8 cellular contexts compared by ENCODE assay signal in the genomic region with DNA sequence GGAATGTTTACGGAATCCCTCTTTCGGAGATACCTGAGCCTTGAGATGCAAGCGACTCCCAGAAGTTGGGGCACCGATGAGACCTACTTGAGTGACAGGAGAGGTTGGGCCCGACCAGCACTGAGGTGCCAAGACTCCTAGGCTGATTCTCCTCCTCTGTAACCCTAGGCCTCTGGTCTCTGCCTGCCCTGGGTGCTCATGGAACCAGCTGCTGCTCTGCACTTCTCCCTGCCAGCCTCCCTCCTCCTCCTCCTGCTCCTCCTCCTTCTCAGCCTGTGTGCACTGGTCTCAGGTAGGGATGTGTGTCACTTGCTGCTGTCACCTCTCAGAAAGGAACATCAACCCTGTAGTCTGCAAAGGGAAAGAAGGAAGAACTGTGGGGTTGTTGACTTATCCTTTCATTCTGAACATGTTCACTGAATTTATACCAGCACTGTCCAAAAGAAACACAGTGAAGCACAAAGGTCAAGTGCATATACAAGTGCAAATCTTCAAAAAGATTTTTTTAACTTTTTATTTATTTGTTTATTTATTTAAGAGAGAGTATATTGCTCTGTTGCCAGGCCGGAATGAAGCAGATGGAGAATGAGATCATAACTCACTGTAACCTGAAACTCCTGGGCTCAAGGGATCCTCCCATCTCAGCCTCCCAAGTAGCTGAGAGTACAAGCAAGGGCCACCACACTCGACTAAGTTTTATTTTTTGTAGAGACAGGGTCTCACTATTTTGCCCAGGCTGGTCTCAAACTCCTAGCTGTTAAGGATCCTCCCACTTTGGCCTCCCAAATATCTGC. TPM values are rescaled to one million over a fixed set of nuclear protein-coding genes. Genes with fewer than 3 reads are reported as not detected.
DNase-seq lines count a peak whose midpoint lies in the region; ATAC-seq and TF ChIP-seq lines count a peak whose summit lies in the region.

No MANE protein-coding gene starts in this region.

- peaks cover 6% of the 10 kb centered on the region for H3K4me1 ChIP-seq in A673 (ENCODE audit: insufficient read depth, low read length, poor library complexity, severe bottlenecking)

- POLR2A ChIA-PET in A673 (lab: Charles Lee; ENCODE audit: low non-redundant PET): no interaction called here

- TF ChIP-seq CTCF in A673 (conservative IDR thresholded peaks at IDR 0.05; ENCODE audit: low read depth, low read length): no peak
- no peak for TF ChIP-seq CTCF in GM12875 (IDR thresholded peaks at IDR 0.05; ENCODE audit: borderline replicate concordance, insufficient read depth, low read depth, low read length)

- H3K36me3 ChIP-seq in A673 (ENCODE audit: insufficient read depth, low read length, poor library complexity, severe bottlenecking): no peaks in the 10 kb centered on the region

- ATAC-seq in HG02588 (IDR thresholded peaks at IDR 0.05; ENCODE audit: unreplicated experiment) (no peak), GM21360 (IDR thresholded peaks at IDR 0.05; ENCODE audit: unreplicated experiment) (no peak)

- H3K27ac ChIP-seq in A673 (ENCODE audit: low read depth, low read length, poor library complexity, severe bottlenecking): peak overlapping the region; percentile 76

- no peaks in the 10 kb centered on the region for H3K9me3 ChIP-seq in A673 (ENCODE audit: low read depth, low read length, poor library complexity, severe bottlenecking)

- intact Hi-C loops in A673 (cut with micrococcal nuclease; ENCODE audit: unreplicated experiment): no loop called here

- CTCF ChIA-PET in A673 (lab: Charles Lee): no interaction called here

- H3K4me3 ChIP-seq in A673 (ENCODE audit: low read depth, low read length, poor library complexity, severe bottlenecking): peak overlapping the region; percentile 71
- H3K4me3 ChIP-seq in GM12875 (ENCODE audit: low read depth, low read length): peak overlapping the region; percentile 65

- DNase-seq in A673 (ENCODE audit: low spot score) (peak; percentile 41), NCI-H510A (lab: John Stamatoyannopoulos, UW) (peak; percentile 40), astrocyte of the hippocampus (ENCODE audit: low read depth, low spot score) (peak; percentile 46), iPS-NIHi7 (ENCODE audit: extremely low spot score) (peak; percentile 19), smooth muscle cell of the brain vasculature (ENCODE audit: low read depth, low spot score) (peak; percentile 66)

- H3K27me3 ChIP-seq in A673 (replicated peaks; ENCODE audit: insufficient read depth, low read depth, low read length, poor library complexity): no peaks in the 10 kb centered on the region

- BruUV-seq in A673 (replicated peaks; lab: Mats Ljungman, UMichigan): no TSS peak

RNA-seq across cellular contexts. Expression of gene BTN2A2, which starts 0.9 kb away (rescaled TPM):
- total RNA-seq in A673 (2021): 16.3 and 25.5 TPM in 2 replicates

RNA-seq across cellular contexts. Expression of gene BTN3A1, which starts 18.3 kb away (rescaled TPM):
- total RNA-seq in A673 (2021): 14.2 and 14.8 TPM in 2 replicates

RNA-seq across cellular contexts. Expression of gene BTN3A2, which starts 18.8 kb away (rescaled TPM):
- total RNA-seq in A673 (2021): 19.1 and 23.2 TPM in 2 replicates

RNA-seq across cellular contexts. Expression of gene BTN3A3, which starts 56.5 kb away (rescaled TPM):
- total RNA-seq in A673 (2021): 12.2 and 12.7 TPM in 2 replicates
